ENCODE assay signal across 17 cellular contexts in the genomic region with DNA sequence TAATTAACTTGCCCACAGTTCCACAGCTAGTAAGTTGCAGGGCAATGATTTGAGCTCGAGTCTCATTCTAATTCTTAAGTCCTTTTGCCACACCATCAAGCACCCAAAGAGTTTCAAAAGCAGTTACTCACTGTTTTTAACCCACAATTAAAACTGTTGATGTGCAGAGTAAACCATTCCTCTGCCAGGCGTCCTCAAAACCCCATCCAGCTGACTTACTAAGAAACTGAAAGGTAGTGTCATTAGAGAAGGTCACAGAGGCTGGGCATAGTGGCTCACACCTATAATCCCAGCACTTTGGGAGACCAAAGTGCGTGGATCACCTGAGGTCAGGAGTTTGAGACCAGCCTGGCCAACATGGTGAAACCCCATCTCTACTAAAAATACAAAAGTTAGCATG.
DNase-seq lines count a peak whose midpoint lies in the region; ATAC-seq and TF ChIP-seq lines count a peak whose summit lies in the region.
"Had no signal": no experiment of that assay in that cellular context is flagged by ENCODE, and none has a peak within 500 bp of the region (broad histone marks: within the 10 kb centered on the region; RNA-seq: fewer than 3 reads in every experiment).

No MANE protein-coding gene starts in this region.

- no peak overlapping the region for H3K27ac Mint-ChIP-seq in activated CD8-positive, alpha-beta T cell treated with anti-CD3 and anti-CD28 coated beads for 36 hours
- H3K27ac Mint-ChIP-seq in activated CD8-positive, alpha-beta T cell treated with anti-CD3 and anti-CD28 coated beads, Interleukin-2, amount 10 ng/mL, durations not matched to agents 7 days and 5 days: no peak overlapping the region
- H3K27ac Mint-ChIP-seq: CD14-positive monocyte; CD4-positive, alpha-beta memory T cell; H9 had no signal

- H3K27ac ChIP-seq in RWPE2 (ENCODE audit: poor library complexity, severe bottlenecking) (peak overlapping the region; percentile 67), PC-9 (no peak overlapping the region)
- H3K27ac ChIP-seq: BLaER1, HL-60 had no signal

- POLR2A ChIA-PET in activated CD8-positive, alpha-beta T cell treated with anti-CD3 and anti-CD28 coated beads for 36 hours (lab: Charles Lee): no interaction called here
- POLR2A ChIA-PET in activated CD8-positive, alpha-beta T cell treated with anti-CD3 and anti-CD28 coated beads, Interleukin-2, amount 10 ng/mL, durations not matched to agents 7 days and 5 days (lab: Charles Lee): interaction anchor here (1.5 kb wide), 1 partner anchor 12 kb away, joined by 3 read pairs; no protein-coding TSS in a partner anchor
- POLR2A ChIA-PET in PC-9 (lab: Charles Lee; ENCODE audit: unreplicated experiment): no interaction called here

- no peak overlapping the region for H3K4me3 Mint-ChIP-seq in activated CD8-positive, alpha-beta T cell treated with anti-CD3 and anti-CD28 coated beads for 36 hours
- H3K4me3 Mint-ChIP-seq in activated CD8-positive, alpha-beta T cell treated with anti-CD3 and anti-CD28 coated beads, Interleukin-2, amount 10 ng/mL, durations not matched to agents 7 days and 5 days: no peak overlapping the region
- H3K4me3 Mint-ChIP-seq: CD14-positive monocyte; CD4-positive, alpha-beta memory T cell; H9 had no signal

- H3K4me3 ChIP-seq in RWPE2 (ENCODE audit: severe bottlenecking) (no peak overlapping the region), PC-9 (no peak overlapping the region)
- H3K4me3 ChIP-seq: BLaER1, GM12878 had no signal

- peaks cover 5% of the 10 kb centered on the region for H3K36me3 Mint-ChIP-seq in activated CD8-positive, alpha-beta T cell treated with anti-CD3 and anti-CD28 coated beads for 36 hours (ENCODE audit: low read depth)
- peaks cover 2% of the 10 kb centered on the region for H3K36me3 Mint-ChIP-seq in activated CD8-positive, alpha-beta T cell treated with anti-CD3 and anti-CD28 coated beads, Interleukin-2, amount 10 ng/mL, durations not matched to agents 7 days and 5 days (ENCODE audit: low read depth)
- H3K36me3 Mint-ChIP-seq: CD14-positive monocyte had no signal

- no peaks in the 10 kb centered on the region for H3K79me2 ChIP-seq in PC-9 (ENCODE audit: low read depth)

- H3F3A ChIP-seq in PC-9 (ENCODE audit: insufficient read depth, low read depth): peaks cover 13% of the 10 kb centered on the region; the same call in 1 of the 2 replicates

- intact Hi-C loops in activated CD8-positive, alpha-beta T cell treated with anti-CD3 and anti-CD28 coated beads for 36 hours (cut with micrococcal nuclease): no loop called here
- intact Hi-C loops in PC-9 (cut with micrococcal nuclease; ENCODE audit: unreplicated experiment): no loop called here

- no peaks in the 10 kb centered on the region for H3K27me3 Mint-ChIP-seq in activated CD8-positive, alpha-beta T cell treated with anti-CD3 and anti-CD28 coated beads for 36 hours
- no peaks in the 10 kb centered on the region for H3K27me3 Mint-ChIP-seq in activated CD8-positive, alpha-beta T cell treated with anti-CD3 and anti-CD28 coated beads, Interleukin-2, amount 10 ng/mL, durations not matched to agents 7 days and 5 days (ENCODE audit: low read depth)

- CTCF ChIA-PET in activated CD8-positive, alpha-beta T cell treated with anti-CD3 and anti-CD28 coated beads for 36 hours (lab: Charles Lee): interaction anchor here (0.9 to 1.5 kb wide), 3 partner anchors 13 to 289 kb away, joined by 3 to 5 read pairs (median 4); no protein-coding TSS in a partner anchor
- CTCF ChIA-PET in activated CD8-positive, alpha-beta T cell treated with anti-CD3 and anti-CD28 coated beads, Interleukin-2, amount 10 ng/mL, durations not matched to agents 7 days and 5 days (lab: Charles Lee): interaction anchor here (1.2 to 2.1 kb wide), 3 partner anchors 11 to 291 kb away, joined by 3 to 9 read pairs (median 5); no protein-coding TSS in a partner anchor
- CTCF ChIA-PET in PC-9 (lab: Charles Lee): no interaction called here

- H3K9me2 ChIP-seq in PC-9 (ENCODE audit: insufficient read depth): no peaks in the 10 kb centered on the region

- no peak for DNase-seq in activated CD8-positive, alpha-beta T cell treated with anti-CD3 and anti-CD28 coated beads for 36 hours
- DNase-seq in activated CD8-positive, alpha-beta T cell treated with anti-CD3 and anti-CD28 coated beads, Interleukin-2, amount 10 ng/mL, durations not matched to agents 7 days and 5 days: no peak
- DNase-seq in M059J (ENCODE audit: low read depth) (peak; percentile 20), RWPE2 (ENCODE audit: low spot score) (no peak), renal cortical epithelial cell (ENCODE audit: low read depth) (peak; percentile 50), PC-9 (no peak), foreskin melanocyte (no peak), SIG-M5 (lab: John Stamatoyannopoulos, UW) (no peak)
- DNase-seq: 8988T; Calu3; CD4-positive, alpha-beta memory T cell; DMS79 treated with DMSO at 0.1 percent for 48 hours; H9 had no signal

- no peaks in the 10 kb centered on the region for H4K20me1 ChIP-seq in PC-9 (ENCODE audit: insufficient read depth)
- H4K20me1 ChIP-seq: BLaER1 had no signal

- TF ChIP-seq CTCF in activated CD8-positive, alpha-beta T cell treated with anti-CD3 and anti-CD28 coated beads for 36 hours (IDR thresholded peaks at IDR 0.05): no peak
- TF ChIP-seq CTCF in RWPE2 (IDR thresholded peaks at IDR 0.05; ENCODE audit: poor library complexity, severe bottlenecking) (no peak), PC-9 (conservative IDR thresholded peaks at IDR 0.05) (no peak)

- H3K36me3 ChIP-seq in RWPE2 (ENCODE audit: low read depth) (no peaks in the 10 kb centered on the region), PC-9 (ENCODE audit: low read depth) (no peaks in the 10 kb centered on the region)
- H3K36me3 ChIP-seq: BLaER1 had no signal

- peaks cover 8% of the 10 kb centered on the region for H3K9me3 Mint-ChIP-seq in activated CD8-positive, alpha-beta T cell treated with anti-CD3 and anti-CD28 coated beads for 36 hours
- H3K9me3 Mint-ChIP-seq in activated CD8-positive, alpha-beta T cell treated with anti-CD3 and anti-CD28 coated beads, Interleukin-2, amount 10 ng/mL, durations not matched to agents 7 days and 5 days (ENCODE audit: insufficient read depth): no peaks in the 10 kb centered on the region

- no peak overlapping the region for H3K4me2 ChIP-seq in PC-9
- H3K4me2 ChIP-seq: BLaER1 had no signal

- H3K9me3 ChIP-seq in RWPE2 (ENCODE audit: severe bottlenecking) (peaks cover 4% of the 10 kb centered on the region), PC-9 (ENCODE audit: insufficient read depth, low read depth) (peaks cover 3% of the 10 kb centered on the region; the same call in 1 of the 2 replicates)

- BruUV-seq in PC-9 (replicated peaks; lab: Mats Ljungman, UMichigan): no TSS peak

- peak; percentile 45 for ATAC-seq in activated CD8-positive, alpha-beta T cell treated with anti-CD3 and anti-CD28 coated beads for 36 hours
- no peak for ATAC-seq in activated CD8-positive, alpha-beta T cell treated with anti-CD3 and anti-CD28 coated beads, Interleukin-2, amount 10 ng/mL, durations not matched to agents 7 days and 5 days
- no peak for ATAC-seq in RWPE2 (ENCODE audit: low read depth)
- ATAC-seq: GM12878 had no signal

- no peaks in the 10 kb centered on the region for H3K27me3 ChIP-seq in RWPE2 (ENCODE audit: insufficient read depth, poor library complexity, severe bottlenecking)
- H3K27me3 ChIP-seq in PC-9 (ENCODE audit: insufficient read depth, low read depth): no peaks in the 10 kb centered on the region
- H3K27me3 ChIP-seq: BLaER1 had no signal

- no peaks in the 10 kb centered on the region for H3K4me1 Mint-ChIP-seq in activated CD8-positive, alpha-beta T cell treated with anti-CD3 and anti-CD28 coated beads for 36 hours (ENCODE audit: low read depth)
- peaks cover 8% of the 10 kb centered on the region for H3K4me1 Mint-ChIP-seq in activated CD8-positive, alpha-beta T cell treated with anti-CD3 and anti-CD28 coated beads, Interleukin-2, amount 10 ng/mL, durations not matched to agents 7 days and 5 days (ENCODE audit: low read depth)
- H3K4me1 Mint-ChIP-seq: CD14-positive monocyte; CD4-positive, alpha-beta memory T cell had no signal

- H3K4me1 ChIP-seq in RWPE2 (ENCODE audit: insufficient read depth, poor library complexity, severe bottlenecking): peaks cover 14% of the 10 kb centered on the region
- peaks cover 15% of the 10 kb centered on the region for H3K4me1 ChIP-seq in PC-9 (replicated peaks; ENCODE audit: insufficient read depth)
- H3K4me1 ChIP-seq: BLaER1 had no signal

- no peak overlapping the region for H2AFZ ChIP-seq in PC-9

Comparison
In these comparisons a context has a peak if more than half of its experiments do, and no peak if none do; other contexts are left out.
1. DNase-seq: peak in M059J (single experiment) and renal cortical epithelial cell (single experiment); none in activated CD8-positive, alpha-beta T cell treated with anti-CD3 and anti-CD28 coated beads for 36 hours (single experiment), activated CD8-positive, alpha-beta T cell treated with anti-CD3 and anti-CD28 coated beads, Interleukin-2, amount 10 ng/mL, durations not matched to agents 7 days and 5 days (single experiment), RWPE2 (single experiment), PC-9 (0 of 2), foreskin melanocyte (single experiment) and SIG-M5 (single experiment).